In genomic region chr17:10744509-10745000, GRCh38 we compare ENCODE assay signal across 1 cellular context.
TF ChIP-seq lines count a peak whose summit lies in the region.

No MANE protein-coding gene starts in this region.

TF ChIP-seq in HepG2, 621 proteins besides CTCF, POLR2A, EP300 and RAD21 (continued from another document and continues in another):
- peak; percentile 24; the same call in 1 of the 2 replicates for TF ChIP-seq RERE (CRISPR knock-in tag; IDR thresholded peaks at IDR 0.05; ENCODE audit: low read depth)
- peak; percentile 78 for TF ChIP-seq CREM (IDR thresholded peaks at IDR 0.05)
- no peak for TF ChIP-seq CREM (CRISPR knock-in tag; IDR thresholded peaks at IDR 0.05)
- TF ChIP-seq CSRNP1 (CRISPR knock-in tag; IDR thresholded peaks at IDR 0.05) = no peak
- TF ChIP-seq THYN1 (CRISPR knock-in tag; IDR thresholded peaks at IDR 0.05; ENCODE audit: borderline replicate concordance, low read depth) = no peak
- no peak for TF ChIP-seq TEAD3 (CRISPR knock-in tag; optimal IDR thresholded peaks at IDR 0.05; ENCODE audit: borderline replicate concordance)
- no peak for TF ChIP-seq ZNF350 (CRISPR knock-in tag; IDR thresholded peaks at IDR 0.05; ENCODE audit: borderline replicate concordance, low read depth)
- no peak for TF ChIP-seq ARID4A (CRISPR knock-in tag; IDR thresholded peaks at IDR 0.05; ENCODE audit: borderline replicate concordance)
- no peak for TF ChIP-seq ATF4 (CRISPR knock-in tag; IDR thresholded peaks at IDR 0.05)
- TF ChIP-seq AHDC1 (CRISPR knock-in tag; IDR thresholded peaks at IDR 0.05; ENCODE audit: borderline replicate concordance) = no peak
- TF ChIP-seq ZBTB43 (CRISPR knock-in tag; conservative IDR thresholded peaks at IDR 0.05) = no peak
- no peak for TF ChIP-seq ETV6 (CRISPR knock-in tag; conservative IDR thresholded peaks at IDR 0.05)
- TF ChIP-seq ZSCAN29 (CRISPR knock-in tag; conservative IDR thresholded peaks at IDR 0.05) = peak; percentile 51; the same call in 1 of the 2 replicates
- no peak for TF ChIP-seq ZNF124 (CRISPR knock-in tag; IDR thresholded peaks at IDR 0.05)
- TF ChIP-seq NR2F6 (IDR thresholded peaks at IDR 0.05) = peak; percentile 43
- TF ChIP-seq NR2F6 (CRISPR knock-in tag; IDR thresholded peaks at IDR 0.05) = no peak
- TF ChIP-seq ZNF207 (IDR thresholded peaks at IDR 0.05; ENCODE audit: borderline replicate concordance) = no peak
- TF ChIP-seq ZNF256 (CRISPR knock-in tag; conservative IDR thresholded peaks at IDR 0.05) = no peak
- TF ChIP-seq ISL2 (CRISPR knock-in tag; IDR thresholded peaks at IDR 0.05) = peak; percentile 66; the same call in 1 of the 2 replicates
- TF ChIP-seq TCF7 (IDR thresholded peaks at IDR 0.05; ENCODE audit: low read depth) = peak; percentile 84
- 0 out of 2 replicates have a peak, but pooled peaks have one; percentile 14 for TF ChIP-seq HNF1A (IDR thresholded peaks at IDR 0.05; ENCODE audit: low read depth)
- TF ChIP-seq HNF1A (CRISPR knock-in tag; IDR thresholded peaks at IDR 0.05; ENCODE audit: borderline replicate concordance) = no peak
- no peak for TF ChIP-seq ZNF720 (CRISPR knock-in tag; IDR thresholded peaks at IDR 0.05)
- peak; percentile 80 for TF ChIP-seq HHEX (CRISPR knock-in tag; IDR thresholded peaks at IDR 0.05)
- TF ChIP-seq SSRP1 (CRISPR knock-in tag; IDR thresholded peaks at IDR 0.05) = no peak
- TF ChIP-seq ZNF260 (CRISPR knock-in tag; IDR thresholded peaks at IDR 0.05; ENCODE audit: borderline replicate concordance, low read depth) = no peak
- peak; percentile 38; the same call in 1 of the 2 replicates for TF ChIP-seq TBX3 (IDR thresholded peaks at IDR 0.05; ENCODE audit: borderline replicate concordance)
- TF ChIP-seq KMT2A (CRISPR knock-in tag; IDR thresholded peaks at IDR 0.05) = no peak
- TF ChIP-seq SUZ12 (IDR thresholded peaks at IDR 0.05; ENCODE audit: low read depth, low read length) = no peak
- no peak for TF ChIP-seq SRSF9 (IDR thresholded peaks at IDR 0.05; ENCODE audit: borderline replicate concordance, insufficient read depth, low read depth, low read length, poor library complexity, severe bottlenecking)
